In the genomic region with DNA sequence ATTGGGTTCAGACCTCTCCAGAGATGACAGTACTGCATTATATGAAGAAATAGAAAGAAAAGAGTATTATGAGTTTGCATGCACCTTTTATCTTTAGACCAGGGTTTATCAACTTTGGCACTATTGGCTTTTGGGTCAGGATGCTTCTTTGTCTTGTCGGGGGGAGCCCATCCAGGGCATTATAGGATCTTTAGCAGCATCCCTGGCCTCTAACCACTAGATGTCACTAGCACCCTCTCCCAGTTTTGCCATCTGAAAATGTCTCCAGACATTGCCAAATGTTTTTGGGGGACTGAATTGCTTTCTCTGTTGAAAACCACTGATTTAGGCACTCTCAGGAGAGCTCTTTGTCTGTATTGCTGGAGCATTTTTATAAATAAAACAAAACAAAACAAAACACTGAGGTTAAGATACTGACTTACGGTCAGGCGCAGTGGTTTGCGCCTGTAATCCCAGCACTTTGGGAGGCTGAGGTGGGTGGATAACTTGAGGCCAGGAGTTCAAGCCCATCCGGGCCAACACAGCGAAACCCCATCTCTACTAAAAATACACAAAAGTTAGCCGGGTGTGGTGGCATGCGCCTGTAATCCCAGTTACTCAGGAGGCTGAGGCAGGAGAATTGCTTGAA, we compare ENCODE assay signal across 8 cellular contexts. TPM values are rescaled to one million over a fixed set of nuclear protein-coding genes. Genes with fewer than 3 reads are reported as not detected.
DNase-seq lines count a peak whose midpoint lies in the region; ATAC-seq, FAIRE-seq and TF ChIP-seq lines count a peak whose summit lies in the region.

No MANE protein-coding gene starts in this region.

- no peak overlapping the region for H3K4me3 ChIP-seq in astrocyte of the spinal cord (ENCODE audit: low read depth, low read length)
- H3K4me3 ChIP-seq in tibial artery, result no peak overlapping the region

- no peaks in the 10 kb centered on the region for H3K4me1 ChIP-seq in tibial artery

- no peaks in the 10 kb centered on the region for H3K9me3 ChIP-seq in tibial artery

- H3K27me3 ChIP-seq in tibial artery, result no peaks in the 10 kb centered on the region

- H3K36me3 Mint-ChIP-seq in Calu3 (ENCODE audit: insufficient read depth, unreplicated experiment), result no peaks in the 10 kb centered on the region

- TF ChIP-seq CTCF in Calu3 (IDR thresholded peaks at IDR 0.05; ENCODE audit: unreplicated experiment) (peak; percentile 42), astrocyte of the spinal cord (IDR thresholded peaks at IDR 0.05; ENCODE audit: low read depth, low read length) (peak; percentile 91), tibial artery (IDR thresholded peaks at IDR 0.05) (peak; percentile 33 to 48)

- BruUV-seq in Calu3 (replicated peaks; lab: Mats Ljungman, UMichigan), result no TSS peak

- H3K27ac Mint-ChIP-seq in Calu3 (ENCODE audit: unreplicated experiment), result no peak overlapping the region

- H3K36me3 ChIP-seq in tibial artery, result peaks cover 0 to 1% (median under 1%) of the 10 kb centered on the region in 3 donors

- in situ Hi-C loops in astrocyte of the spinal cord (cut with HindIII; ENCODE audit: low sequenced_read_pairs), result no loop called here

- no peaks in the 10 kb centered on the region for H3K27me3 Mint-ChIP-seq in Calu3 (ENCODE audit: unreplicated experiment)

- no peaks in the 10 kb centered on the region for H3K4me1 Mint-ChIP-seq in Calu3 (ENCODE audit: low read depth, unreplicated experiment)

- no peak overlapping the region for H3K4me3 Mint-ChIP-seq in Calu3 (ENCODE audit: low read depth, unreplicated experiment)

- FAIRE-seq in GM19239 (lab: Jason Lieb, UNC), result peak; percentile 92

- CTCF ChIA-PET in Calu3 (lab: Charles Lee), result no interaction called here

- DNase-seq in Calu3 (peak; percentile 8), GM19239 (ENCODE audit: insufficient read length, low spot score) (peak; percentile 15), NOMO-1 treated with DMSO at 0.1 percent for 48 hours (lab: John Stamatoyannopoulos, UW; ENCODE audit: unreplicated experiment) (peak; percentile 59), astrocyte of the spinal cord (ENCODE audit: low read depth, low spot score) (peak; percentile 22), kidney tubule cell (ENCODE audit: low spot score) (peak; percentile 39), tibial artery (no peak), NCI-H2029 (lab: John Stamatoyannopoulos, UW) (no peak)

- ATAC-seq in HG03139 (IDR thresholded peaks at IDR 0.05; ENCODE audit: unreplicated experiment), result no peak

- intact Hi-C loops in Calu3 (cut with micrococcal nuclease; ENCODE audit: unreplicated experiment), result no loop called here
- intact Hi-C loops in tibial artery (cut with DNase I; ENCODE audit: low total_unique reads), result no loop called here

- no peak overlapping the region for H3K27ac ChIP-seq in tibial artery

- no peaks in the 10 kb centered on the region for H3K9me3 Mint-ChIP-seq in Calu3 (ENCODE audit: low read depth, unreplicated experiment)

RNA-seq across cellular contexts. Expression of a gene that starts 23.6 kb away (rescaled TPM):
- 5.6 and 6.4 TPM in 2 replicates for total RNA-seq in Calu3 (2022)

RNA-seq across cellular contexts. Expression of a gene that starts 28.6 kb away (rescaled TPM):
- 16.4 and 18.6 TPM in 2 replicates for total RNA-seq in Calu3 (2022)

Comparison
In these comparisons a context has a peak if more than half of its experiments do, and no peak if none do; other contexts are left out.
1. DNase-seq: peak in Calu3 (single experiment), GM19239 (single experiment), NOMO-1 treated with DMSO at 0.1 percent for 48 hours (single experiment), astrocyte of the spinal cord (single experiment) and kidney tubule cell (single experiment); none in tibial artery (0 of 2) and NCI-H2029 (single experiment).
2. CTCF ChIP-seq: peak in every context shown above with its lines; median percentile 91 in astrocyte of the spinal cord; 42 in Calu3; 40 in tibial artery.